Comparison of ENCODE assay signal across 17 cellular contexts in the genomic region with DNA sequence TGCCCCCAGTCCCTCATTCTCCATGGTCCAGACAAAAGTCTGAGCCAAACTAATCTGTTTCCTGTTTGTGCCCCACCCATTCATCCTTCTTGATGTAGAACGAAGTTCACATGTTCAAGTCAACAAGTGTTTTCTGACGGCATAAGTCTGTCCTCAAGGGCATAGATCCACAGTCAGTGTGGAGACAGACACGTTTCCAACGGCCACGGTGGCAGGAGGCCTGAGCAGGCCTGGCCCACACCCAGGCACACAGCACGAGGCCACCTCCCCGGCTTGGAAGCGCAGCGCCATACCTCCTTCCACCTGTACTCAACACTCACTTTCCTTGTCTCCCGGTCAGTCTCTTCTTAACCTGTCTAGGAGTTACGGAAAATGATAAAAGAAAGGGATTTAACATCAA. TPM values are rescaled to one million over a fixed set of nuclear protein-coding genes. Genes with fewer than 3 reads are reported as not detected.
"Had no signal": no experiment of that assay in that cellular context is flagged by ENCODE, and none has a peak within 500 bp of the region (broad histone marks: within the 10 kb centered on the region; RNA-seq: fewer than 3 reads in every experiment).

No MANE protein-coding gene starts in this region.

- H3K4me3 ChIP-seq: tibial artery, uterus had no signal

- H3K9me3 ChIP-seq: tibial artery, uterus had no signal

- H3K36me3 ChIP-seq: tibial artery, uterus had no signal

- DNase-seq: activated CD4-positive, alpha-beta memory T cell treated with anti-CD3 and anti-CD28 coated beads for 36 hours; activated gamma-delta T cell; activated T-cell treated with anti-CD3 and anti-CD28 coated beads, Interleukin-2, amount 50 U/mL, for 4 hours; amygdala; cortex of kidney; effector memory CD4-positive, alpha-beta T cell; hypothalamus; stimulated activated CD4-positive, alpha-beta T cell treated with anti-CD3 and anti-CD28 coated beads, Interleukin-4, amount 100 ng/mL, for 1 hour; stimulated activated CD8-positive, alpha-beta memory T cell treated with anti-CD3 and anti-CD28 coated beads, Interleukin-4, amount 100 ng/mL, for 48 hours; SW 1271; tibial artery; uterus had no signal

- H3K27me3 ChIP-seq: uterus had no signal

- H3K4me1 ChIP-seq: uterus had no signal

- H3K27ac ChIP-seq: epithelial cell of prostate, tibial artery, uterus, VCaP had no signal

RNA-seq across cellular contexts. Expression of a gene that starts 16.1 kb away (rescaled TPM):
- total RNA-seq: activated CD4-positive, alpha-beta memory T cell treated with anti-CD3 and anti-CD28 coated beads for 36 hours; lung microvascular endothelial cell; natural killer cell treated with Interleukin-12 subunit alpha and Interleukin-12 subunit beta and Interleukin-15 and Interleukin-18, amount 100 ng/mL, for 72 hours had no signal

RNA-seq across cellular contexts. Expression of a gene that starts 32.0 kb away (rescaled TPM):
- total RNA-seq: activated CD4-positive, alpha-beta memory T cell treated with anti-CD3 and anti-CD28 coated beads for 36 hours; activated T-cell treated with anti-CD3 and anti-CD28 coated beads, Interleukin-2, amount 50 U/mL, for 4 hours; lung microvascular endothelial cell; natural killer cell treated with Interleukin-12 subunit alpha and Interleukin-12 subunit beta and Interleukin-15 and Interleukin-18, amount 100 ng/mL, for 72 hours had no signal

RNA-seq across cellular contexts. Expression of a gene that starts 42.8 kb away (rescaled TPM):
- total RNA-seq: activated CD4-positive, alpha-beta memory T cell treated with anti-CD3 and anti-CD28 coated beads for 36 hours; activated T-cell treated with anti-CD3 and anti-CD28 coated beads, Interleukin-2, amount 50 U/mL, for 4 hours; lung microvascular endothelial cell had no signal

RNA-seq across cellular contexts. Expression of a gene that starts 57.9 kb away (rescaled TPM):
- total RNA-seq: activated CD4-positive, alpha-beta memory T cell treated with anti-CD3 and anti-CD28 coated beads for 36 hours; activated T-cell treated with anti-CD3 and anti-CD28 coated beads, Interleukin-2, amount 50 U/mL, for 4 hours; lung microvascular endothelial cell; natural killer cell treated with Interleukin-12 subunit alpha and Interleukin-12 subunit beta and Interleukin-15 and Interleukin-18, amount 100 ng/mL, for 72 hours; omental fat pad; uterus had no signal
